21 cellular contexts compared by ENCODE assay signal in genomic region chr13:97252735-97253134, GRCh38.
"Had no signal": no experiment of that assay in that cellular context is flagged by ENCODE, and none has a peak within 500 bp of the region (broad histone marks: within the 10 kb centered on the region; RNA-seq: fewer than 3 reads in every experiment).

No MANE protein-coding gene starts in this region.

- H3K27ac Mint-ChIP-seq: activated naive CD4-positive, alpha-beta T cell treated with anti-CD3 and anti-CD28 coated beads, Interleukin-2, amount 50 U/mL, for 72 hours; activated T-helper 1 cell treated with anti-CD3 and anti-CD28 coated beads, Interleukin-12 subunit alpha, Interleukin-12 subunit beta, Interleukin-2, Interleukin-4 antibody, amounts not matched to agents 30 ng/mL and 10 ng/mL and 1 ng/mL, durations not matched to agents 14 hours and 24 hours and 36 hours; dendritic cell treated with granulocyte-macrophage colony-stimulating factor and Interleukin-4, amounts not matched to agents 40 ng/mL and 50 ng/mL, for 4 days; natural killer cell; type B pancreatic cell had no signal

- H3K9me3 Mint-ChIP-seq: dendritic cell treated with granulocyte-macrophage colony-stimulating factor and Interleukin-4, amounts not matched to agents 40 ng/mL and 50 ng/mL, for 4 days; natural killer cell had no signal

- H3K4me3 Mint-ChIP-seq: activated T-helper 1 cell treated with anti-CD3 and anti-CD28 coated beads, Interleukin-12 subunit alpha, Interleukin-12 subunit beta, Interleukin-2, Interleukin-4 antibody, amounts not matched to agents 30 ng/mL and 10 ng/mL and 1 ng/mL, durations not matched to agents 14 hours and 24 hours and 36 hours; dendritic cell treated with granulocyte-macrophage colony-stimulating factor and Interleukin-4, amounts not matched to agents 40 ng/mL and 50 ng/mL, for 4 days; natural killer cell; type B pancreatic cell had no signal

- H3K27me3 Mint-ChIP-seq: dendritic cell treated with granulocyte-macrophage colony-stimulating factor and Interleukin-4, amounts not matched to agents 40 ng/mL and 50 ng/mL, for 4 days; type B pancreatic cell had no signal

- ATAC-seq: activated naive CD4-positive, alpha-beta T cell treated with anti-CD3 and anti-CD28 coated beads, Interleukin-2, amount 50 U/mL, for 72 hours; left colon; natural killer cell had no signal

- H3K4me3 ChIP-seq: cardiac muscle cell, lung, suprapubic skin had no signal

- H3K36me3 ChIP-seq: cardiac muscle cell, suprapubic skin had no signal

- H3K9me3 ChIP-seq: suprapubic skin had no signal

- H3K27me3 ChIP-seq: cardiac muscle cell, suprapubic skin had no signal

- DNase-seq: activated CD4-positive, CD25-positive, alpha-beta regulatory T cell treated with anti-CD3 and anti-CD28 coated beads, Interleukin-2, amount 50 U/mL, for 72 hours; activated gamma-delta T cell treated with Interleukin-2 at 50 U/mL for 16 hours; effector memory CD4-positive, alpha-beta T cell; foreskin fibroblast; hypothalamus; islet precursor cell; left colon; natural killer cell; stimulated activated CD4-positive, alpha-beta T cell treated with anti-CD3 and anti-CD28 coated beads, Interleukin-12 subunit alpha, Interleukin-12 subunit beta, amount 100 ng/mL, for 4 hours; stimulated activated CD4-positive, alpha-beta T cell treated with anti-CD3 and anti-CD28 coated beads, Interleukin-1b, Interleukin-23, amount 100 ng/mL, for 48 hours; stimulated activated CD8-positive, alpha-beta memory T cell treated with anti-CD3 and anti-CD28 coated beads, Interleukin-4, amount 100 ng/mL, for 48 hours; stimulated activated naive CD4-positive, alpha-beta T cell; T-helper 2 cell had no signal

- H3K27ac ChIP-seq: cardiac muscle cell, suprapubic skin, VCaP had no signal

- H3K36me3 Mint-ChIP-seq: natural killer cell had no signal
